Comparison of ENCODE assay signal across 10 cellular contexts in genomic region chr1:162633327-162633762, GRCh38. TPM values are rescaled to one million over a fixed set of nuclear protein-coding genes. Genes with fewer than 3 reads are reported as not detected.
A peak's percentile ranks its signal among the peaks of the same experiment; 100 is the strongest.
DNase-seq lines count a peak whose midpoint lies in the region; ATAC-seq, FAIRE-seq and TF ChIP-seq lines count a peak whose summit lies in the region.
"Had no signal": no experiment of that assay in that cellular context is flagged by ENCODE, and none has a peak within 500 bp of the region (broad histone marks: within the 10 kb centered on the region; RNA-seq: fewer than 3 reads in every experiment).

No MANE protein-coding gene starts in this region.

- H3K27me3 Mint-ChIP-seq in immature natural killer cell (ENCODE audit: low read depth in 3 of 3) = peaks cover 2% of the 10 kb centered on the region in 3 donors
- peaks cover 5% of the 10 kb centered on the region for H3K27me3 Mint-ChIP-seq in activated CD8-positive, alpha-beta T cell treated with anti-CD3 and anti-CD28 coated beads, Interleukin-2, amount 10 ng/mL, durations not matched to agents 7 days and 5 days (ENCODE audit: low read depth)

- H3K27ac Mint-ChIP-seq in immature natural killer cell = no peak overlapping the region
- H3K27ac Mint-ChIP-seq in activated CD8-positive, alpha-beta T cell treated with anti-CD3 and anti-CD28 coated beads, Interleukin-2, amount 10 ng/mL, durations not matched to agents 7 days and 5 days = no peak overlapping the region
- H3K27ac Mint-ChIP-seq: naive B cell had no signal

- CTCF ChIA-PET in activated CD8-positive, alpha-beta T cell treated with anti-CD3 and anti-CD28 coated beads, Interleukin-2, amount 10 ng/mL, durations not matched to agents 7 days and 5 days (lab: Charles Lee) = interaction anchor here (1.5 kb wide), 1 partner anchor 14 kb away, joined by 3 read pairs; no protein-coding TSS in a partner anchor

- H3K9ac ChIP-seq in kidney (ENCODE audit: low read length in 2 of 2) = peak overlapping the region in 1 of 2 donors; percentile 4
- H3K9ac ChIP-seq: BLaER1 had no signal

- DNase-seq in A172 (ENCODE audit: low spot score) (peak; percentile 40), Peyer's patch (no peak), kidney (no peak), immature natural killer cell (no peak), NCI-H1930 (lab: John Stamatoyannopoulos, UW) (no peak), NCI-H2081 treated with DMSO at 0.1 percent for 48 hours (lab: John Stamatoyannopoulos, UW) (no peak)
- DNase-seq in activated CD8-positive, alpha-beta T cell treated with anti-CD3 and anti-CD28 coated beads, Interleukin-2, amount 10 ng/mL, durations not matched to agents 7 days and 5 days = no peak
- DNase-seq: naive B cell had no signal

- H3K9me3 ChIP-seq in Peyer's patch (no peaks in the 10 kb centered on the region), kidney (ENCODE audit: control insufficient read depth in 1 of 2, low read length in 2 of 2) (no peaks in the 10 kb centered on the region)
- H3K9me3 ChIP-seq: BLaER1 had no signal

- H3K4me1 ChIP-seq in Peyer's patch = no peaks in the 10 kb centered on the region
- no peaks in the 10 kb centered on the region for H3K4me1 ChIP-seq in kidney (ENCODE audit: control insufficient read depth in 1 of 2, insufficient read depth in 1 of 2, low read depth in 1 of 2, low read length in 2 of 2)
- H3K4me1 ChIP-seq: BLaER1 had no signal

- H3K4me3 ChIP-seq in Peyer's patch (peak overlapping the region; percentile 2 to 47 (median 24)), kidney (ENCODE audit: low read length in 2 of 2) (peak overlapping the region; percentile 39 to 56)
- H3K4me3 ChIP-seq: BLaER1 had no signal

- no peaks in the 10 kb centered on the region for H3K9me3 Mint-ChIP-seq in immature natural killer cell
- no peaks in the 10 kb centered on the region for H3K9me3 Mint-ChIP-seq in activated CD8-positive, alpha-beta T cell treated with anti-CD3 and anti-CD28 coated beads, Interleukin-2, amount 10 ng/mL, durations not matched to agents 7 days and 5 days (ENCODE audit: insufficient read depth)

- POLR2A ChIA-PET in activated CD8-positive, alpha-beta T cell treated with anti-CD3 and anti-CD28 coated beads, Interleukin-2, amount 10 ng/mL, durations not matched to agents 7 days and 5 days (lab: Charles Lee) = no interaction called here

- peak; percentile 74 for ATAC-seq in GM21390 (IDR thresholded peaks at IDR 0.05; ENCODE audit: unreplicated experiment)
- ATAC-seq in activated CD8-positive, alpha-beta T cell treated with anti-CD3 and anti-CD28 coated beads, Interleukin-2, amount 10 ng/mL, durations not matched to agents 7 days and 5 days = no peak

- H3K27me3 ChIP-seq in Peyer's patch = no peaks in the 10 kb centered on the region
- H3K27me3 ChIP-seq: BLaER1 had no signal

- FAIRE-seq in kidney (lab: Jason Lieb, UNC) = no peak

- H3K36me3 ChIP-seq in Peyer's patch (no peaks in the 10 kb centered on the region), kidney (ENCODE audit: control insufficient read depth in 1 of 2, insufficient read depth in 2 of 2, low read length in 2 of 2) (no peaks in the 10 kb centered on the region)
- H3K36me3 ChIP-seq: BLaER1 had no signal

- H3K36me3 Mint-ChIP-seq in immature natural killer cell = no peaks in the 10 kb centered on the region
- H3K36me3 Mint-ChIP-seq in activated CD8-positive, alpha-beta T cell treated with anti-CD3 and anti-CD28 coated beads, Interleukin-2, amount 10 ng/mL, durations not matched to agents 7 days and 5 days (ENCODE audit: low read depth) = no peaks in the 10 kb centered on the region
- H3K36me3 Mint-ChIP-seq: naive B cell had no signal

- intact Hi-C loops in kidney (cut with DNase I) = no loop called here

- no peaks in the 10 kb centered on the region for H3K4me1 Mint-ChIP-seq in immature natural killer cell
- no peaks in the 10 kb centered on the region for H3K4me1 Mint-ChIP-seq in activated CD8-positive, alpha-beta T cell treated with anti-CD3 and anti-CD28 coated beads, Interleukin-2, amount 10 ng/mL, durations not matched to agents 7 days and 5 days (ENCODE audit: low read depth)
- H3K4me1 Mint-ChIP-seq: naive B cell had no signal

- H3K27ac ChIP-seq in Peyer's patch (peak overlapping the region; percentile 34 to 84 (median 56)), kidney (ENCODE audit: low read depth in 2 of 2, low read length in 2 of 2) (peak overlapping the region; percentile 54 to 56)
- H3K27ac ChIP-seq: BLaER1 had no signal

- no peak overlapping the region for H3K4me3 Mint-ChIP-seq in immature natural killer cell
- no peak overlapping the region for H3K4me3 Mint-ChIP-seq in activated CD8-positive, alpha-beta T cell treated with anti-CD3 and anti-CD28 coated beads, Interleukin-2, amount 10 ng/mL, durations not matched to agents 7 days and 5 days
- H3K4me3 Mint-ChIP-seq: naive B cell had no signal

- TF ChIP-seq CTCF in Peyer's patch (IDR thresholded peaks at IDR 0.05) (no peak), kidney (IDR thresholded peaks at IDR 0.05; ENCODE audit: borderline replicate concordance, extremely low read depth, insufficient read depth) (no peak)

- TF ChIP-seq POLR2A in Peyer's patch (IDR thresholded peaks at IDR 0.05) = no peak

RNA-seq across cellular contexts. Expression of gene DDR2, which starts 1.1 kb away (rescaled TPM):
- total RNA-seq in A172 (2014; rRNA removed; shearing (Covaris generic)) = 73.0 and 84.2 TPM in 2 replicates
- 100 to 1,000 TPM in 1 of 4 donors, 10 to 100 TPM in 3; 14.9 to 112 (median 37.2) TPM for total RNA-seq in Peyer's patch
- 19.8 TPM for total RNA-seq in kidney
- 3.9 TPM for polyA plus RNA-seq in kidney (ENCODE audit: insufficient read depth, low read depth, low replicate concordance)
- under 1 TPM in 2 of 3 donors, not detected in 1; 0.02 to 0.12 TPM for polyA plus RNA-seq in immature natural killer cell
- total RNA-seq in activated CD8-positive, alpha-beta T cell treated with anti-CD3 and anti-CD28 coated beads, Interleukin-2, amount 10 ng/mL, durations not matched to agents 7 days and 5 days = under 1 TPM; 0.08 TPM

Comparison
In these comparisons a context has a peak if more than half of its experiments do, and no peak if none do; other contexts are left out.
1. RNA of gene DDR2, which starts 1.1 kb away (total RNA-seq): 73.0 to 84.2 TPM in A172, 14.9 to 112 TPM in Peyer's patch and 19.8 TPM in kidney (single experiment); 0.08 TPM in activated CD8-positive, alpha-beta T cell treated with anti-CD3 and anti-CD28 coated beads, Interleukin-2, amount 10 ng/mL, durations not matched to agents 7 days and 5 days; every median in the first group is over 10 times any median in the second.